ENCODE assay signal across 1 cellular context in genomic region chr2:112483821-112484220, GRCh38.
TF ChIP-seq lines count a peak whose summit lies in the region.

No MANE protein-coding gene starts in this region.

TF ChIP-seq in GM12878, 131 proteins besides CTCF, POLR2A, EP300 and RAD21:
- TF ChIP-seq BHLHE40 (IDR thresholded peaks at IDR 0.05; ENCODE audit: borderline replicate concordance in 1 of 2, low read depth in 2 of 2, low read length in 1 of 2) (no peak), SPI1 (IDR thresholded peaks at IDR 0.05; ENCODE audit: borderline replicate concordance, insufficient read depth, low read depth, low read length) (0 out of 2 replicates have a peak, but pooled peaks have one; percentile 15)
